ENCODE assay signal across 8 cellular contexts in genomic region chr16:30956601-30957455, GRCh38. TPM values are rescaled to one million over a fixed set of nuclear protein-coding genes. Genes with fewer than 3 reads are reported as not detected.
DNase-seq lines count a peak whose midpoint lies in the region; TF ChIP-seq lines count a peak whose summit lies in the region.

No MANE protein-coding gene starts in this region.

- TF ChIP-seq POLR2A in sigmoid colon (IDR thresholded peaks at IDR 0.05) = no peak

- H3K36me3 ChIP-seq in hepatocyte (replicated peaks; ENCODE audit: insufficient read depth, low read depth) = no peaks in the 10 kb centered on the region
- peaks cover 19 to 31% (median 20%) of the 10 kb centered on the region in 4 donors for H3K36me3 ChIP-seq in sigmoid colon

- H3K27me3 ChIP-seq in hepatocyte = no peaks in the 10 kb centered on the region
- no peaks in the 10 kb centered on the region for H3K27me3 ChIP-seq in sigmoid colon

- peak overlapping the region; percentile 82 for H3K4me3 ChIP-seq in astrocyte of the cerebellum (ENCODE audit: low read depth, low read length)
- H3K4me3 ChIP-seq in hepatocyte = peak overlapping the region; percentile 93
- H3K4me3 ChIP-seq in sigmoid colon = peak overlapping the region; percentile 63 to 88 (median 82)

- H3K9me3 ChIP-seq in hepatocyte (ENCODE audit: low read depth) (no peaks in the 10 kb centered on the region), sigmoid colon (no peaks in the 10 kb centered on the region)

- peak overlapping the region; percentile 97 for H2AFZ ChIP-seq in hepatocyte

- no peak for TF ChIP-seq EP300 in sigmoid colon (IDR thresholded peaks at IDR 0.05)

- WGBS in hepatocyte (ENCODE audit: low lambda C conversion rate, missing lambda C conversion rate) = 37% methylated on average over 38 of the region's 42 CpGs
- 24 to 28% methylated on average over 42 of the region's 42 CpGs for WGBS in sigmoid colon, 2 donors

- intact Hi-C loops in sigmoid colon (cut with DNase I) = loop anchor here (10.0 kb wide), 1 partner anchor 498 kb away; the partner anchor contains the start of gene ARMC5

- no peaks in the 10 kb centered on the region for H3K9me2 ChIP-seq in hepatocyte (replicated peaks; ENCODE audit: insufficient read depth)

- H3K27ac ChIP-seq in hepatocyte (peak overlapping the region; percentile 100), sigmoid colon (peak overlapping the region; percentile 96 to 98 (median 97))

- DNase-seq in ELR (ENCODE audit: low read depth) (peak; percentile 95), HCEC 1CT (peak; percentile 82), NCI-H1105 (lab: John Stamatoyannopoulos, UW) (peak; percentile 55), T-helper 9 cell (peak; percentile 83), astrocyte of the cerebellum (ENCODE audit: low read depth) (peak; percentile 48), hepatocyte (ENCODE audit: low spot score) (peak; percentile 93), sigmoid colon (peak; percentile 93), middle frontal gyrus (ENCODE audit: extremely low spot score, low spot score) (no peak)

- peak overlapping the region; percentile 80 for H3K4me2 ChIP-seq in hepatocyte

- peaks cover 20% of the 10 kb centered on the region for H3K79me2 ChIP-seq in hepatocyte

- TF ChIP-seq CTCF in astrocyte of the cerebellum (IDR thresholded peaks at IDR 0.05; ENCODE audit: low read depth, low read length, missing control alignments) (peak; percentile 34), hepatocyte (IDR thresholded peaks at IDR 0.05; ENCODE audit: poor library complexity) (peak; percentile 21), sigmoid colon (IDR thresholded peaks at IDR 0.05) (no peak)

- peaks cover 5% of the 10 kb centered on the region for H4K20me1 ChIP-seq in hepatocyte (ENCODE audit: insufficient read depth, poor library complexity, severe bottlenecking)

- peaks cover 8% of the 10 kb centered on the region for H3K4me1 ChIP-seq in hepatocyte (ENCODE audit: insufficient read depth)
- H3K4me1 ChIP-seq in sigmoid colon = peaks cover 0 to 47% (median 33%) of the 10 kb centered on the region in 4 donors

- in situ Hi-C loops in astrocyte of the cerebellum (cut with HindIII; ENCODE audit: low sequenced_read_pairs) = no loop called here

RNA-seq across cellular contexts. Expression of gene SETD1A, which starts 0.7 kb away (rescaled TPM):
- 1.8 and 2.7 TPM in 2 replicates for total RNA-seq in hepatocyte
- 2.2 and 2.3 TPM in 2 replicates for polyA plus RNA-seq in hepatocyte
- total RNA-seq in sigmoid colon = 10 to 100 TPM in 1 of 4 donors, 1 to 10 TPM in 3; 5.0 to 16.0 (median 7.1) TPM
- 10 to 100 TPM in 1 of 3 donors, 1 to 10 TPM in 2; 2.4 to 13.1 (median 3.2) TPM for polyA plus RNA-seq in sigmoid colon

RNA-seq across cellular contexts. Expression of gene ORAI3, which starts 8.0 kb away (rescaled TPM):
- 42.4 and 52.5 TPM in 2 replicates for total RNA-seq in hepatocyte
- polyA plus RNA-seq in hepatocyte = 54.0 and 56.9 TPM in 2 replicates
- 10 to 100 TPM; 33.3 to 43.3 (median 40.5) TPM for total RNA-seq in sigmoid colon
- polyA plus RNA-seq in sigmoid colon = 10 to 100 TPM in 2 of 3 donors, 1 to 10 TPM in 1; 8.6 to 16.1 (median 15.6) TPM

RNA-seq across cellular contexts. Expression of gene HSD3B7, which starts 28.2 kb away (rescaled TPM):
- total RNA-seq in hepatocyte = 17.5 and 18.1 TPM in 2 replicates
- polyA plus RNA-seq in hepatocyte = 16.7 and 20.8 TPM in 2 replicates
- total RNA-seq in sigmoid colon = 10 to 100 TPM; 14.6 to 16.1 (median 15.5) TPM
- polyA plus RNA-seq in sigmoid colon = 10 to 100 TPM in 2 of 3 donors, 1 to 10 TPM in 1; 9.0 to 36.1 (median 13.6) TPM

RNA-seq across cellular contexts. Expression of gene FBXL19, which starts 33.5 kb away (rescaled TPM):
- total RNA-seq in hepatocyte = 15.6 and 19.4 TPM in 2 replicates
- 2.1 and 3.6 TPM in 2 replicates for polyA plus RNA-seq in hepatocyte
- 10 to 100 TPM in 3 of 4 donors, 1 to 10 TPM in 1; 7.9 to 18.3 (median 13.0) TPM for total RNA-seq in sigmoid colon
- polyA plus RNA-seq in sigmoid colon = 10 to 100 TPM in 1 of 3 donors, 1 to 10 TPM in 2; 3.0 to 32.7 (median 8.3) TPM

RNA-seq across cellular contexts. Expression of gene STX1B, which starts 53.6 kb away (rescaled TPM):
- total RNA-seq in hepatocyte = 0.87 and 1.6 TPM in 2 replicates
- 2.0 and 2.7 TPM in 2 replicates for polyA plus RNA-seq in hepatocyte
- total RNA-seq in sigmoid colon = 1 to 10 TPM in 2 of 4 donors, under 1 TPM in 2; 0.71 to 4.4 (median 2.3) TPM
- polyA plus RNA-seq in sigmoid colon = 1 to 10 TPM in 1 of 3 donors, under 1 TPM in 1, not detected in 1; 0.60 to 1.2 TPM

Comparison
In these comparisons a context has a peak if more than half of its experiments do, and no peak if none do; other contexts are left out.
1. CTCF ChIP-seq: peak in astrocyte of the cerebellum (single experiment) and hepatocyte (single experiment); none in sigmoid colon (0 of 4).
2. Peak in every context shown above with its lines, with median percentiles within 50 percentile points of each other: H3K4me3 ChIP-seq.